Comparison of ENCODE assay signal across 25 cellular contexts in genomic region chr12:76899522-76899921, GRCh38.
"Had no signal": no experiment of that assay in that cellular context is flagged by ENCODE, and none has a peak within 500 bp of the region (broad histone marks: within the 10 kb centered on the region; RNA-seq: fewer than 3 reads in every experiment).

No MANE protein-coding gene starts in this region.

- ATAC-seq: natural killer cell; sciatic nerve; stimulated activated naive B cell treated with anti-CD40 and anti-IgM and Interleukin-4, amounts not matched to agents 10 μg/mL and 1 μg/mL and 100 μg/mL, for 72 hours; stimulated activated naive CD8-positive, alpha-beta T cell treated with anti-CD3 and anti-CD28 coated beads, Interleukin-15, Interleukin-2, amounts not matched to agents 100 U/mL and 50 U/mL, for 24 hours; upper lobe of right lung had no signal

- H3K4me3 Mint-ChIP-seq: mesothelial cell of epicardium; naive B cell; natural killer cell; stimulated activated naive B cell treated with anti-CD40 and anti-IgM and Interleukin-4, amounts not matched to agents 10 μg/mL and 1 μg/mL and 100 μg/mL, for 72 hours had no signal

- H3K36me3 ChIP-seq: left ventricle myocardium inferior, ovary, right atrium auricular region, stomach, thyroid gland, transverse colon, upper lobe of right lung had no signal

- H3K4me3 ChIP-seq: left ventricle myocardium inferior, lung, ovary, right atrium auricular region, skin epidermis, stomach, testis, thyroid gland, transverse colon, upper lobe of right lung had no signal

- H3K9me3 Mint-ChIP-seq: natural killer cell; stimulated activated naive B cell treated with anti-CD40 and anti-IgM and Interleukin-4, amounts not matched to agents 10 μg/mL and 1 μg/mL and 100 μg/mL, for 72 hours had no signal

- H3K27me3 Mint-ChIP-seq: progenitor cell of endocrine pancreas; stimulated activated naive B cell treated with anti-CD40 and anti-IgM and Interleukin-4, amounts not matched to agents 10 μg/mL and 1 μg/mL and 100 μg/mL, for 72 hours had no signal

- FAIRE-seq: kidney, urothelium cell line had no signal

- DNase-seq: hippocampal formation; kidney; left ventricle myocardium inferior; mesendoderm; naive B cell; natural killer cell; ovary; stimulated activated CD4-positive, alpha-beta T cell treated with anti-CD3 and anti-CD28 coated beads, Interleukin-12 subunit alpha, Interleukin-12 subunit beta, amount 100 ng/mL, for 4 hours; stimulated activated CD4-positive, alpha-beta T cell treated with anti-CD3 and anti-CD28 coated beads, Interleukin-15, amount 100 ng/mL, for 24 hours; stimulated activated CD4-positive, alpha-beta T cell treated with anti-CD3 and anti-CD28 coated beads, Interleukin-2, amount 100 ng/mL, for 24 hours; stimulated activated CD4-positive, alpha-beta T cell treated with anti-CD3 and anti-CD28 coated beads, Interleukin-4, amount 100 ng/mL, for 1 hour; stimulated activated naive B cell treated with anti-CD40 and anti-IgM and Interleukin-4, amounts not matched to agents 10 μg/mL and 1 μg/mL and 100 μg/mL, for 72 hours; stimulated activated naive CD8-positive, alpha-beta T cell treated with anti-CD3 and anti-CD28 coated beads, Interleukin-15, Interleukin-2, amounts not matched to agents 100 U/mL and 50 U/mL, for 24 hours; stomach; testis; thyroid gland; transverse colon; upper lobe of right lung had no signal

- H3K27me3 ChIP-seq: ovary, right atrium auricular region, stomach, testis, thyroid gland, transverse colon, upper lobe of right lung had no signal

- H3K27ac Mint-ChIP-seq: natural killer cell; progenitor cell of endocrine pancreas; stimulated activated naive B cell treated with anti-CD40 and anti-IgM and Interleukin-4, amounts not matched to agents 10 μg/mL and 1 μg/mL and 100 μg/mL, for 72 hours had no signal

- H3K9me3 ChIP-seq: ovary, testis, thyroid gland, transverse colon, upper lobe of right lung had no signal

- H3K4me1 ChIP-seq: right atrium auricular region, testis, thyroid gland, upper lobe of right lung had no signal

- H3K36me3 Mint-ChIP-seq: naive B cell; natural killer cell; stimulated activated naive B cell treated with anti-CD40 and anti-IgM and Interleukin-4, amounts not matched to agents 10 μg/mL and 1 μg/mL and 100 μg/mL, for 72 hours had no signal

- H3K27ac ChIP-seq: left ventricle myocardium inferior, ovary, right atrium auricular region, skin epidermis, stomach, testis, thyroid gland, transverse colon had no signal
